Comparison of ENCODE assay signal across 2 cellular contexts in the genomic region with DNA sequence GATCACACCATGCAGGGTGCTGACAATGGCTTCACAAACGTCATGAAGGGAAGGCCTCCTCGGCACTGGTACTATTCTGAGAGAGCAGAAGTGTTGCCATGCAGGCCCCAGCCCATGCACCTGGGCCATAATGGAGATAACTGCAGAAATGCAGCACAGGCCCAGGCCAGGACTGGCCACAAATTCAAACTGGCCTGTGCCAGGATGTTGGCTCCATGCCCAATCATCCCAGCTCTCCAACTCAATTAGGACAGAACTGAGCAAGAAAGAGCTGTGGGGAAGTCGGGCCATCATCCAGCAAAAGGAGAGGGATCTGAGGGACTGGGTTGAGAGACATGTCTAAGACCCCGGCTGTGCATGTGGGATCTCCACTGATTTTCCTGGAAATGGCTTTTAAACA.
TF ChIP-seq lines count a peak whose summit lies in the region.

No MANE protein-coding gene starts in this region.

TF ChIP-seq in SK-N-SH, 30 proteins besides CTCF, POLR2A, EP300 and RAD21 (continued from another document):
- TF ChIP-seq TCF12 (IDR thresholded peaks at IDR 0.05) (no peak), RFX5 (IDR thresholded peaks at IDR 0.05; ENCODE audit: low read length) (no peak), SMC3 (IDR thresholded peaks at IDR 0.05; ENCODE audit: low read depth, low read length) (no peak), EZH2phosphoT487 (IDR thresholded peaks at IDR 0.05; ENCODE audit: borderline replicate concordance, low read depth) (no peak), FOSL2 (IDR thresholded peaks at IDR 0.05; ENCODE audit: borderline replicate concordance, low read depth) (no peak), CHD2 (IDR thresholded peaks at IDR 0.05; ENCODE audit: low read length, partially characterized antibody) (no peak), RXRA (IDR thresholded peaks at IDR 0.05; ENCODE audit: borderline replicate concordance, low read depth) (no peak), POLR2AphosphoS5 (IDR thresholded peaks at IDR 0.05; ENCODE audit: low read depth, low read length) (no peak), NFIC (IDR thresholded peaks at IDR 0.05; ENCODE audit: borderline replicate concordance) (no peak), RCOR1 (IDR thresholded peaks at IDR 0.05; ENCODE audit: low read length) (no peak), GABPA (IDR thresholded peaks at IDR 0.05; ENCODE audit: low read depth) (no peak), FOXJ3 (CRISPR knock-in tag; IDR thresholded peaks at IDR 0.05) (no peak), TEAD4 (IDR thresholded peaks at IDR 0.05; ENCODE audit: borderline replicate concordance, insufficient read depth) (no peak)
- TF ChIP-seq, protein P1, sequence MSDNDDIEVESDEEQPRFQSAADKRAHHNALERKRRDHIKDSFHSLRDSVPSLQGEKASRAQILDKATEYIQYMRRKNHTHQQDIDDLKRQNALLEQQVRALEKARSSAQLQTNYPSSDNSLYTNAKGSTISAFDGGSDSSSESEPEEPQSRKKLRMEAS (IDR thresholded peaks at IDR 0.05; ENCODE audit: low read depth) = no peak
- TF ChIP-seq, protein P2, sequence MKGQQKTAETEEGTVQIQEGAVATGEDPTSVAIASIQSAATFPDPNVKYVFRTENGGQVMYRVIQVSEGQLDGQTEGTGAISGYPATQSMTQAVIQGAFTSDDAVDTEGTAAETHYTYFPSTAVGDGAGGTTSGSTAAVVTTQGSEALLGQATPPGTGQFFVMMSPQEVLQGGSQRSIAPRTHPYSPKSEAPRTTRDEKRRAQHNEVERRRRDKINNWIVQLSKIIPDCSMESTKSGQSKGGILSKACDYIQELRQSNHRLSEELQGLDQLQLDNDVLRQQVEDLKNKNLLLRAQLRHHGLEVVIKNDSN (IDR thresholded peaks at IDR 0.05; ENCODE audit: borderline replicate concordance, low read depth) = no peak
- TF ChIP-seq, protein P3, sequence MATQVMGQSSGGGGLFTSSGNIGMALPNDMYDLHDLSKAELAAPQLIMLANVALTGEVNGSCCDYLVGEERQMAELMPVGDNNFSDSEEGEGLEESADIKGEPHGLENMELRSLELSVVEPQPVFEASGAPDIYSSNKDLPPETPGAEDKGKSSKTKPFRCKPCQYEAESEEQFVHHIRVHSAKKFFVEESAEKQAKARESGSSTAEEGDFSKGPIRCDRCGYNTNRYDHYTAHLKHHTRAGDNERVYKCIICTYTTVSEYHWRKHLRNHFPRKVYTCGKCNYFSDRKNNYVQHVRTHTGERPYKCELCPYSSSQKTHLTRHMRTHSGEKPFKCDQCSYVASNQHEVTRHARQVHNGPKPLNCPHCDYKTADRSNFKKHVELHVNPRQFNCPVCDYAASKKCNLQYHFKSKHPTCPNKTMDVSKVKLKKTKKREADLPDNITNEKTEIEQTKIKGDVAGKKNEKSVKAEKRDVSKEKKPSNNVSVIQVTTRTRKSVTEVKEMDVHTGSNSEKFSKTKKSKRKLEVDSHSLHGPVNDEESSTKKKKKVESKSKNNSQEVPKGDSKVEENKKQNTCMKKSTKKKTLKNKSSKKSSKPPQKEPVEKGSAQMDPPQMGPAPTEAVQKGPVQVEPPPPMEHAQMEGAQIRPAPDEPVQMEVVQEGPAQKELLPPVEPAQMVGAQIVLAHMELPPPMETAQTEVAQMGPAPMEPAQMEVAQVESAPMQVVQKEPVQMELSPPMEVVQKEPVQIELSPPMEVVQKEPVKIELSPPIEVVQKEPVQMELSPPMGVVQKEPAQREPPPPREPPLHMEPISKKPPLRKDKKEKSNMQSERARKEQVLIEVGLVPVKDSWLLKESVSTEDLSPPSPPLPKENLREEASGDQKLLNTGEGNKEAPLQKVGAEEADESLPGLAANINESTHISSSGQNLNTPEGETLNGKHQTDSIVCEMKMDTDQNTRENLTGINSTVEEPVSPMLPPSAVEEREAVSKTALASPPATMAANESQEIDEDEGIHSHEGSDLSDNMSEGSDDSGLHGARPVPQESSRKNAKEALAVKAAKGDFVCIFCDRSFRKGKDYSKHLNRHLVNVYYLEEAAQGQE (IDR thresholded peaks at IDR 0.05; ENCODE audit: low read depth, low read length) = no peak

TF ChIP-seq in SK-N-SH treated with all-trans-retinoic acid at 6 μM for 48 hours, 23 proteins besides CTCF, POLR2A, EP300 and RAD21 (continued from another document):
- TF ChIP-seq, protein P4, sequence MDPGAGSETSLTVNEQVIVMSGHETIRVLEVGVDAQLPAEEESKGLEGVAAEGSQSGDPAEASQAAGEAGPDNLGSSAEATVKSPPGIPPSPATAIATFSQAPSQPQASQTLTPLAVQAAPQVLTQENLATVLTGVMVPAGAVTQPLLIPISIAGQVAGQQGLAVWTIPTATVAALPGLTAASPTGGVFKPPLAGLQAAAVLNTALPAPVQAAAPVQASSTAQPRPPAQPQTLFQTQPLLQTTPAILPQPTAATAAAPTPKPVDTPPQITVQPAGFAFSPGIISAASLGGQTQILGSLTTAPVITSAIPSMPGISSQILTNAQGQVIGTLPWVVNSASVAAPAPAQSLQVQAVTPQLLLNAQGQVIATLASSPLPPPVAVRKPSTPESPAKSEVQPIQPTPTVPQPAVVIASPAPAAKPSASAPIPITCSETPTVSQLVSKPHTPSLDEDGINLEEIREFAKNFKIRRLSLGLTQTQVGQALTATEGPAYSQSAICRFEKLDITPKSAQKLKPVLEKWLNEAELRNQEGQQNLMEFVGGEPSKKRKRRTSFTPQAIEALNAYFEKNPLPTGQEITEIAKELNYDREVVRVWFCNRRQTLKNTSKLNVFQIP (CRISPR knock-in tag; IDR thresholded peaks at IDR 0.05; ENCODE audit: borderline replicate concordance, low read depth) = no peak
- TF ChIP-seq TOX (CRISPR knock-in tag; IDR thresholded peaks at IDR 0.05; ENCODE audit: borderline replicate concordance) (no peak), CSDC2 (CRISPR knock-in tag; IDR thresholded peaks at IDR 0.05) (no peak), ZNF565 (CRISPR knock-in tag; conservative IDR thresholded peaks at IDR 0.05; ENCODE audit: low read depth) (no peak), TCF4 (CRISPR knock-in tag; IDR thresholded peaks at IDR 0.05; ENCODE audit: borderline replicate concordance) (no peak), ZNF70 (CRISPR knock-in tag; IDR thresholded peaks at IDR 0.05) (no peak), SNAI2 (CRISPR knock-in tag; IDR thresholded peaks at IDR 0.05) (no peak), PPARA (CRISPR knock-in tag; IDR thresholded peaks at IDR 0.05; ENCODE audit: borderline replicate concordance) (no peak), RARB (CRISPR knock-in tag; IDR thresholded peaks at IDR 0.05) (no peak), OSR1 (CRISPR knock-in tag; IDR thresholded peaks at IDR 0.05) (no peak)
- TF ChIP-seq, protein P5, sequence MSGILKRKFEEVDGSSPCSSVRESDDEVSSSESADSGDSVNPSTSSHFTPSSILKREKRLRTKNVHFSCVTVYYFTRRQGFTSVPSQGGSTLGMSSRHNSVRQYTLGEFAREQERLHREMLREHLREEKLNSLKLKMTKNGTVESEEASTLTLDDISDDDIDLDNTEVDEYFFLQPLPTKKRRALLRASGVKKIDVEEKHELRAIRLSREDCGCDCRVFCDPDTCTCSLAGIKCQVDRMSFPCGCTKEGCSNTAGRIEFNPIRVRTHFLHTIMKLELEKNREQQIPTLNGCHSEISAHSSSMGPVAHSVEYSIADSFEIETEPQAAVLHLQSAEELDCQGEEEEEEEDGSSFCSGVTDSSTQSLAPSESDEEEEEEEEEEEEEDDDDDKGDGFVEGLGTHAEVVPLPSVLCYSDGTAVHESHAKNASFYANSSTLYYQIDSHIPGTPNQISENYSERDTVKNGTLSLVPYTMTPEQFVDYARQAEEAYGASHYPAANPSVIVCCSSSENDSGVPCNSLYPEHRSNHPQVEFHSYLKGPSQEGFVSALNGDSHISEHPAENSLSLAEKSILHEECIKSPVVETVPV (CRISPR knock-in tag; IDR thresholded peaks at IDR 0.05) = no peak
